Comparison of ENCODE assay signal across 1 cellular context in genomic region chr2:12556762-12557161, GRCh38.
TF ChIP-seq lines count a peak whose summit lies in the region.

No MANE protein-coding gene starts in this region.

TF ChIP-seq in SK-N-SH, 30 proteins besides CTCF, POLR2A, EP300 and RAD21 (continued from another document):
- TF ChIP-seq ZBTB33 (IDR thresholded peaks at IDR 0.05; ENCODE audit: borderline replicate concordance, low read depth) (no peak), MEF2A (IDR thresholded peaks at IDR 0.05; ENCODE audit: borderline replicate concordance, low read depth) (no peak), NRF1 (IDR thresholded peaks at IDR 0.05; ENCODE audit: low read depth, low read length) (no peak), SIN3A (IDR thresholded peaks at IDR 0.05; ENCODE audit: borderline replicate concordance, low read depth, low read length) (no peak), RFX5 (IDR thresholded peaks at IDR 0.05; ENCODE audit: low read length) (no peak), TCF12 (IDR thresholded peaks at IDR 0.05) (peak; percentile 52), CHD2 (IDR thresholded peaks at IDR 0.05; ENCODE audit: low read length, partially characterized antibody) (no peak), FOXJ3 (CRISPR knock-in tag; IDR thresholded peaks at IDR 0.05) (no peak), ELF1 (IDR thresholded peaks at IDR 0.05) (no peak), GATA2 (CRISPR knock-in tag; IDR thresholded peaks at IDR 0.05) (no peak), MXI1 (IDR thresholded peaks at IDR 0.05; ENCODE audit: low read depth, low read length) (no peak), RCOR1 (IDR thresholded peaks at IDR 0.05; ENCODE audit: low read length) (no peak), SMC3 (IDR thresholded peaks at IDR 0.05; ENCODE audit: low read depth, low read length) (no peak), RXRA (IDR thresholded peaks at IDR 0.05; ENCODE audit: borderline replicate concordance, low read depth) (no peak), POLR2AphosphoS5 (IDR thresholded peaks at IDR 0.05; ENCODE audit: low read depth, low read length) (no peak)
- TF ChIP-seq, protein P1, sequence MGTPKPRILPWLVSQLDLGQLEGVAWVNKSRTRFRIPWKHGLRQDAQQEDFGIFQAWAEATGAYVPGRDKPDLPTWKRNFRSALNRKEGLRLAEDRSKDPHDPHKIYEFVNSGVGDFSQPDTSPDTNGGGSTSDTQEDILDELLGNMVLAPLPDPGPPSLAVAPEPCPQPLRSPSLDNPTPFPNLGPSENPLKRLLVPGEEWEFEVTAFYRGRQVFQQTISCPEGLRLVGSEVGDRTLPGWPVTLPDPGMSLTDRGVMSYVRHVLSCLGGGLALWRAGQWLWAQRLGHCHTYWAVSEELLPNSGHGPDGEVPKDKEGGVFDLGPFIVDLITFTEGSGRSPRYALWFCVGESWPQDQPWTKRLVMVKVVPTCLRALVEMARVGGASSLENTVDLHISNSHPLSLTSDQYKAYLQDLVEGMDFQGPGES (IDR thresholded peaks at IDR 0.05; ENCODE audit: low read depth, low read length) = no peak
